In the genomic region with DNA sequence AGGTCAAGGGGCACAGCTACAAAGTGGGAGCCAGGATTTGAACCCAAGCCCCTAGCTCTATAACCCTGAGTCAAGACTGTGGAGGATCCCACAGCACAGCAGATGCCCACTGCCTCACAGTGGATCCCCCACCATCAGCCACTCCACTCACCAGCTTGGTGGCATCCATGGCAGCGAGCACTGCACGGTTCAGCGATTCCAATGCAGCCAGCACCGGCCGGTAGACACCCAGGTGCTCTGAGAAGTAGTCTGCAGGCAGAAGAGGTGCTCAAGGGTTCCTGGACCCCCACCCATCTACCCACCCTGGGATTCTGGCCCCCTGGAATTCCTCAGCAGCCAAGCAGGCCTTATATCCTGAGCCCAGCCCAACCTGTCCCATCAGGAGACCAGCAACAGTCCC, we compare ENCODE assay signal across 1 cellular context.
TF ChIP-seq lines count a peak whose summit lies in the region.

No MANE protein-coding gene starts in this region.

TF ChIP-seq in HepG2, 621 proteins besides CTCF, POLR2A, EP300 and RAD21 (continued from another document):
- TF ChIP-seq, protein P1, sequence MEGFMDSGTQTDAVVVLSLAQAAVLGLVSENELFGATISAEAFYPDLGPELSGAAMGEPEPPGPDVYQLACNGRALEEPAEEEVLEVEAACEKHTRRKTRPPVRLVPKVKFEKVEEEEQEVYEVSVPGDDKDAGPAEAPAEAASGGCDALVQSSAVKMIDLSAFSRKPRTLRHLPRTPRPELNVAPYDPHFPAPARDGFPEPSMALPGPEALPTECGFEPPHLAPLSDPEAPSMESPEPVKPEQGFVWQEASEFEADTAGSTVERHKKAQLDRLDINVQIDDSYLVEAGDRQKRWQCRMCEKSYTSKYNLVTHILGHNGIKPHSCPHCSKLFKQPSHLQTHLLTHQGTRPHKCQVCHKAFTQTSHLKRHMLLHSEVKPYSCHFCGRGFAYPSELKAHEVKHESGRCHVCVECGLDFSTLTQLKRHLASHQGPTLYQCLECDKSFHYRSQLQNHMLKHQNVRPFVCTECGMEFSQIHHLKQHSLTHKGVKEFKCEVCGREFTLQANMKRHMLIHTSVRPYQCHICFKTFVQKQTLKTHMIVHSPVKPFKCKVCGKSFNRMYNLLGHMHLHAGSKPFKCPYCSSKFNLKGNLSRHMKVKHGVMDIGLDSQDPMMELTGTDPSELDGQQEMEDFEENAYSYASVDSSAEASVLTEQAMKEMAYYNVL (CRISPR knock-in tag; IDR thresholded peaks at IDR 0.05; ENCODE audit: borderline replicate concordance), result no peak
- TF ChIP-seq, protein P2, sequence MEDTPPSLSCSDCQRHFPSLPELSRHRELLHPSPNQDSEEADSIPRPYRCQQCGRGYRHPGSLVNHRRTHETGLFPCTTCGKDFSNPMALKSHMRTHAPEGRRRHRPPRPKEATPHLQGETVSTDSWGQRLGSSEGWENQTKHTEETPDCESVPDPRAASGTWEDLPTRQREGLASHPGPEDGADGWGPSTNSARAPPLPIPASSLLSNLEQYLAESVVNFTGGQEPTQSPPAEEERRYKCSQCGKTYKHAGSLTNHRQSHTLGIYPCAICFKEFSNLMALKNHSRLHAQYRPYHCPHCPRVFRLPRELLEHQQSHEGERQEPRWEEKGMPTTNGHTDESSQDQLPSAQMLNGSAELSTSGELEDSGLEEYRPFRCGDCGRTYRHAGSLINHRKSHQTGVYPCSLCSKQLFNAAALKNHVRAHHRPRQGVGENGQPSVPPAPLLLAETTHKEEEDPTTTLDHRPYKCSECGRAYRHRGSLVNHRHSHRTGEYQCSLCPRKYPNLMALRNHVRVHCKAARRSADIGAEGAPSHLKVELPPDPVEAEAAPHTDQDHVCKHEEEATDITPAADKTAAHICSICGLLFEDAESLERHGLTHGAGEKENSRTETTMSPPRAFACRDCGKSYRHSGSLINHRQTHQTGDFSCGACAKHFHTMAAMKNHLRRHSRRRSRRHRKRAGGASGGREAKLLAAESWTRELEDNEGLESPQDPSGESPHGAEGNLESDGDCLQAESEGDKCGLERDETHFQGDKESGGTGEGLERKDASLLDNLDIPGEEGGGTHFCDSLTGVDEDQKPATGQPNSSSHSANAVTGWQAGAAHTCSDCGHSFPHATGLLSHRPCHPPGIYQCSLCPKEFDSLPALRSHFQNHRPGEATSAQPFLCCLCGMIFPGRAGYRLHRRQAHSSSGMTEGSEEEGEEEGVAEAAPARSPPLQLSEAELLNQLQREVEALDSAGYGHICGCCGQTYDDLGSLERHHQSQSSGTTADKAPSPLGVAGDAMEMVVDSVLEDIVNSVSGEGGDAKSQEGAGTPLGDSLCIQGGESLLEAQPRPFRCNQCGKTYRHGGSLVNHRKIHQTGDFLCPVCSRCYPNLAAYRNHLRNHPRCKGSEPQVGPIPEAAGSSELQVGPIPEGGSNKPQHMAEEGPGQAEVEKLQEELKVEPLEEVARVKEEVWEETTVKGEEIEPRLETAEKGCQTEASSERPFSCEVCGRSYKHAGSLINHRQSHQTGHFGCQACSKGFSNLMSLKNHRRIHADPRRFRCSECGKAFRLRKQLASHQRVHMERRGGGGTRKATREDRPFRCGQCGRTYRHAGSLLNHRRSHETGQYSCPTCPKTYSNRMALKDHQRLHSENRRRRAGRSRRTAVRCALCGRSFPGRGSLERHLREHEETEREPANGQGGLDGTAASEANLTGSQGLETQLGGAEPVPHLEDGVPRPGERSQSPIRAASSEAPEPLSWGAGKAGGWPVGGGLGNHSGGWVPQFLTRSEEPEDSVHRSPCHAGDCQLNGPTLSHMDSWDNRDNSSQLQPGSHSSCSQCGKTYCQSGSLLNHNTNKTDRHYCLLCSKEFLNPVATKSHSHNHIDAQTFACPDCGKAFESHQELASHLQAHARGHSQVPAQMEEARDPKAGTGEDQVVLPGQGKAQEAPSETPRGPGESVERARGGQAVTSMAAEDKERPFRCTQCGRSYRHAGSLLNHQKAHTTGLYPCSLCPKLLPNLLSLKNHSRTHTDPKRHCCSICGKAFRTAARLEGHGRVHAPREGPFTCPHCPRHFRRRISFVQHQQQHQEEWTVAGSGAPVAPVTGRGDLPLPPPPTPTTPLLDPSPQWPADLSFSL (CRISPR knock-in tag; IDR thresholded peaks at IDR 0.05), result no peak
- TF ChIP-seq ZNF251 (CRISPR knock-in tag; IDR thresholded peaks at IDR 0.05) (no peak), RBFOX2 (IDR thresholded peaks at IDR 0.05; ENCODE audit: low read depth, low read length) (0 out of 2 replicates have a peak, but pooled peaks have one; percentile 44), PHF5A (CRISPR knock-in tag; IDR thresholded peaks at IDR 0.05; ENCODE audit: low read depth, unreplicated experiment) (no peak), RAD51 (IDR thresholded peaks at IDR 0.05; ENCODE audit: borderline replicate concordance) (no peak), HCFC1 (IDR thresholded peaks at IDR 0.05; ENCODE audit: low read depth, low read length) (no peak), MYC (CRISPR knock-in tag; IDR thresholded peaks at IDR 0.05; ENCODE audit: borderline replicate concordance) (no peak), FOSL1 (CRISPR knock-in tag; IDR thresholded peaks at IDR 0.05; ENCODE audit: borderline replicate concordance) (no peak), ZNF768 (CRISPR knock-in tag; IDR thresholded peaks at IDR 0.05) (peak; percentile 19)
- TF ChIP-seq, protein P3, sequence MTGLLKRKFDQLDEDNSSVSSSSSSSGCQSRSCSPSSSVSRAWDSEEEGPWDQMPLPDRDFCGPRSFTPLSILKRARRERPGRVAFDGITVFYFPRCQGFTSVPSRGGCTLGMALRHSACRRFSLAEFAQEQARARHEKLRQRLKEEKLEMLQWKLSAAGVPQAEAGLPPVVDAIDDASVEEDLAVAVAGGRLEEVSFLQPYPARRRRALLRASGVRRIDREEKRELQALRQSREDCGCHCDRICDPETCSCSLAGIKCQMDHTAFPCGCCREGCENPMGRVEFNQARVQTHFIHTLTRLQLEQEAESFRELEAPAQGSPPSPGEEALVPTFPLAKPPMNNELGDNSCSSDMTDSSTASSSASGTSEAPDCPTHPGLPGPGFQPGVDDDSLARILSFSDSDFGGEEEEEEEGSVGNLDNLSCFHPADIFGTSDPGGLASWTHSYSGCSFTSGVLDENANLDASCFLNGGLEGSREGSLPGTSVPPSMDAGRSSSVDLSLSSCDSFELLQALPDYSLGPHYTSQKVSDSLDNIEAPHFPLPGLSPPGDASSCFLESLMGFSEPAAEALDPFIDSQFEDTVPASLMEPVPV (CRISPR knock-in tag; IDR thresholded peaks at IDR 0.05), result no peak
